In genomic region chr5:99911971-99912370, GRCh38 we compare ENCODE assay signal across 1 cellular context.
TF ChIP-seq lines count a peak whose summit lies in the region.

No MANE protein-coding gene starts in this region.

TF ChIP-seq in H1, 55 proteins besides CTCF, POLR2A, EP300 and RAD21 (continued from another document):
- no peak for TF ChIP-seq MAFK (IDR thresholded peaks at IDR 0.05; ENCODE audit: low read depth, low read length)
TF ChIP-seq in H1: peak in this region for 0.
